1 cellular context compared by ENCODE assay signal in genomic region chr1:22250724-22251123, GRCh38.
TF ChIP-seq lines count a peak whose summit lies in the region.

No MANE protein-coding gene starts in this region.

TF ChIP-seq in GM23338, 12 proteins besides CTCF, POLR2A, EP300 and RAD21 (continued from another document):
- TF ChIP-seq ZNF462 (CRISPR knock-in tag; IDR thresholded peaks at IDR 0.05) (no peak), STAT1 (IDR thresholded peaks at IDR 0.05; ENCODE audit: unreplicated experiment) (no peak), ZNF114 (CRISPR knock-in tag; IDR thresholded peaks at IDR 0.05) (no peak), POLR2AphosphoS5 (IDR thresholded peaks at IDR 0.05; ENCODE audit: low read depth) (no peak), EZH2phosphoT487 (IDR thresholded peaks at IDR 0.05; ENCODE audit: unreplicated experiment) (no peak), CREB1 (CRISPR knock-in tag; IDR thresholded peaks at IDR 0.05; ENCODE audit: low read depth) (no peak), EZH2 (IDR thresholded peaks at IDR 0.05; ENCODE audit: low read depth, unreplicated experiment) (no peak)
- TF ChIP-seq, protein P1, sequence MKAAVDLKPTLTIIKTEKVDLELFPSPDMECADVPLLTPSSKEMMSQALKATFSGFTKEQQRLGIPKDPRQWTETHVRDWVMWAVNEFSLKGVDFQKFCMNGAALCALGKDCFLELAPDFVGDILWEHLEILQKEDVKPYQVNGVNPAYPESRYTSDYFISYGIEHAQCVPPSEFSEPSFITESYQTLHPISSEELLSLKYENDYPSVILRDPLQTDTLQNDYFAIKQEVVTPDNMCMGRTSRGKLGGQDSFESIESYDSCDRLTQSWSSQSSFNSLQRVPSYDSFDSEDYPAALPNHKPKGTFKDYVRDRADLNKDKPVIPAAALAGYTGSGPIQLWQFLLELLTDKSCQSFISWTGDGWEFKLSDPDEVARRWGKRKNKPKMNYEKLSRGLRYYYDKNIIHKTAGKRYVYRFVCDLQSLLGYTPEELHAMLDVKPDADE (IDR thresholded peaks at IDR 0.05) = no peak
